In genomic region chr1:115051850-115052249, GRCh38 we compare ENCODE assay signal across 16 cellular contexts. TPM values are rescaled to one million over a fixed set of nuclear protein-coding genes. Genes with fewer than 3 reads are reported as not detected.
DNase-seq lines count a peak whose midpoint lies in the region; ATAC-seq, FAIRE-seq and TF ChIP-seq lines count a peak whose summit lies in the region.
"Had no signal": no experiment of that assay in that cellular context is flagged by ENCODE, and none has a peak within 500 bp of the region (broad histone marks: within the 10 kb centered on the region; RNA-seq: fewer than 3 reads in every experiment).

No MANE protein-coding gene starts in this region.

- BruUV-seq in GM12878 (replicated peaks; lab: Mats Ljungman, UMichigan) = no TSS peak

- no peaks in the 10 kb centered on the region for H3K4me1 ChIP-seq in GM12878 (ENCODE audit: control insufficient read depth, insufficient read depth, low read length)
- H3K4me1 ChIP-seq in foreskin keratinocyte = peaks cover 7% of the 10 kb centered on the region
- no peaks in the 10 kb centered on the region for H3K4me1 ChIP-seq in mucosa of descending colon (ENCODE audit: low read depth)

- no peak for FAIRE-seq in GM12878 (lab: Jason Lieb, UNC)
- FAIRE-seq: GM12892 had no signal

- TF ChIP-seq EP300 in GM12878 (IDR thresholded peaks at IDR 0.05; ENCODE audit: borderline replicate concordance in 1 of 2, control insufficient read depth in 1 of 2, low read depth in 2 of 2, low read length in 2 of 2) = no peak

- H3K27me3 ChIP-seq in GM12878 (replicated peaks in 1 of 2; ENCODE audit: control insufficient read depth in 2 of 2, insufficient read depth in 2 of 2, low read length in 1 of 2) (no peaks in the 10 kb centered on the region; a peak in 1 of 4 replicates), foreskin keratinocyte (peaks cover 5% of the 10 kb centered on the region)

- TF ChIP-seq CTCF in GM12878 (IDR thresholded peaks at IDR 0.05 in 2 of 3, conservative IDR thresholded peaks at IDR 0.05 in 1 of 3; ENCODE audit: control insufficient read depth in 2 of 3, extremely low read depth in 1 of 3, insufficient read depth in 1 of 3, low read depth in 3 of 3, low read length in 3 of 3) = no peak
- no peak for TF ChIP-seq CTCF in foreskin keratinocyte (conservative IDR thresholded peaks at IDR 0.05)
- TF ChIP-seq CTCF in mucosa of descending colon (IDR thresholded peaks at IDR 0.05) = no peak

- no peak for DNase-seq in GM12878 (ENCODE audit: low read depth, low spot score)
- peak; percentile 69 to 85 for DNase-seq in foreskin keratinocyte
- no peak for DNase-seq in T-helper 1 cell
- DNase-seq in mucosa of descending colon = no peak
- DNase-seq: GF-D8 had no signal

- CTCF ChIA-PET in GM12878 (lab: Yijun Ruan, JAX) = interaction anchor here (0.6 to 9.3 kb wide), 19 partner anchors 12 to 705 kb away, joined by 3 to 138 read pairs (median 10); no protein-coding TSS in a partner anchor

- H3K36me3 ChIP-seq in GM12878 (ENCODE audit: control insufficient read depth in 2 of 2, insufficient read depth in 2 of 2, low read length in 1 of 2) = no peaks in the 10 kb centered on the region
- H3K36me3 ChIP-seq in mucosa of descending colon (ENCODE audit: low read depth) = no peaks in the 10 kb centered on the region

- H4K20me1 ChIP-seq in GM12878 (ENCODE audit: control insufficient read depth, insufficient read depth) = no peaks in the 10 kb centered on the region

- no peaks in the 10 kb centered on the region for H3K79me2 ChIP-seq in GM12878 (ENCODE audit: control insufficient read depth, insufficient read depth, low read length)

- no peak overlapping the region for H3K9ac ChIP-seq in GM12878 (ENCODE audit: control insufficient read depth, insufficient read depth, low read length)

- intact Hi-C loops in GM12878 (cut with micrococcal nuclease; ENCODE audit: unreplicated experiment) (loop anchor here (1.0 to 5.0 kb wide), 3 partner anchors 60 to 705 kb away; no protein-coding TSS in a partner anchor), mucosa of descending colon (cut with DNase I, micrococcal nuclease) (no loop called here)

- SMC1A ChIA-PET in GM12878 (lab: Charles Lee; ENCODE audit: uncharacterized antibody, unreplicated experiment) = interaction anchor here (1.0 to 7.3 kb wide), 9 partner anchors 11 to 74 kb away, joined by 3 to 82 read pairs (median 7); no protein-coding TSS in a partner anchor

- H3K4me3 ChIP-seq in GM12878 (no peak overlapping the region), mucosa of descending colon (no peak overlapping the region)

- in situ Hi-C loops in GM12878 (cut with MboI) = loop anchor here (10.0 kb wide), 1 partner anchor 707 kb away; no protein-coding TSS in a partner anchor

- H3K9me3 ChIP-seq in GM12878 (replicated peaks; ENCODE audit: control insufficient read depth, insufficient read depth, low read length) = no peaks in the 10 kb centered on the region
- no peaks in the 10 kb centered on the region for H3K9me3 ChIP-seq in mucosa of descending colon

- ATAC-seq in GM18511 (IDR thresholded peaks at IDR 0.05; ENCODE audit: unreplicated experiment) = peak; percentile 22
- ATAC-seq in GM21723 (IDR thresholded peaks at IDR 0.05; ENCODE audit: unreplicated experiment) = peak; percentile 10
- 0 out of 3 replicates have a peak, but pooled peaks have one; percentile 13 for ATAC-seq in GM12878
- ATAC-seq in foreskin keratinocyte = peak; percentile 90
- no peak for ATAC-seq in HG02798 (IDR thresholded peaks at IDR 0.05; ENCODE audit: poor library complexity, unreplicated experiment)
- no peak for ATAC-seq in mucosa of descending colon

- H3K27ac ChIP-seq in GM12878 (ENCODE audit: control insufficient read depth, insufficient read depth) = no peak overlapping the region
- H3K27ac ChIP-seq in foreskin keratinocyte = no peak overlapping the region

- RAD21 ChIA-PET in GM12878 (lab: Charles Lee; ENCODE audit: unreplicated experiment) = interaction anchor here (1.2 to 3.8 kb wide), 8 partner anchors 13 to 72 kb away, joined by 4 to 43 read pairs (median 6); no protein-coding TSS in a partner anchor

- POLR2A ChIA-PET in GM12878 (lab: Charles Lee) = no interaction called here

- TF ChIP-seq POLR2A in GM12878 (IDR thresholded peaks at IDR 0.05; ENCODE audit: low read depth, low read length) = no peak

- WGBS in GM12878 (ENCODE audit: insufficient coverage, insufficient replicate concordance, low lambda C conversion rate, missing lambda C conversion rate) = 58% methylated on average over 5 of the region's 5 CpGs

- no peak for TF ChIP-seq RAD21 in GM12878 (IDR thresholded peaks at IDR 0.05; ENCODE audit: insufficient read depth, low read depth, low read length)

- H2AFZ ChIP-seq in GM12878 (ENCODE audit: control insufficient read depth, low read depth, low read length) = no peak overlapping the region

- H3K4me2 ChIP-seq in GM12878 (ENCODE audit: control insufficient read depth, insufficient read depth) = no peak overlapping the region

TF ChIP-seq in GM12878, 131 proteins besides CTCF, POLR2A, EP300 and RAD21 (continues in another document):
- TF ChIP-seq CREM (IDR thresholded peaks at IDR 0.05; ENCODE audit: low read depth) (no peak), ZBTB4 (CRISPR knock-in tag; IDR thresholded peaks at IDR 0.05) (no peak)

RNA-seq across cellular contexts. Expression of gene TSHB, which starts 22.2 kb away (rescaled TPM):
- not detected in 2 replicates for total RNA-seq in GM12878 (2013; cell fraction: nucleolus; rRNA removed)
- total RNA-seq in GM12878 (2014; rRNA removed) (not detected in 2 replicates), GM12878 (2014; rRNA removed; fragmentation: Illumina TruSeq; extraction: Trizol) (not detected in 2 replicates), GM12878 (2021) (not detected in 2 replicates), foreskin keratinocyte (not detected in 2 replicates), mucosa of descending colon (not detected)
- polyA plus RNA-seq in GM12878 (2011; ENCODE audit: low read depth) = not detected
- polyA plus RNA-seq in GM12878 (2011; rRNA removed) (not detected in 2 replicates), GM12878 (2014; fragmentation: Illumina TruSeq; extraction: Trizol) (not detected in 2 replicates), GM12878 (2014; fragmentation: Nextera tagmentation; extraction: Ambion mirVana) (not detected), GM12878 (2014; rRNA removed) (not detected in 2 replicates), GM12878 (2016; fragmentation: Nextera tagmentation; extraction: Ambion mirVana) (not detected), foreskin keratinocyte (not detected in 2 replicates)
- polyA plus RNA-seq in GM12878 (2011; cell fraction: cytosol; rRNA removed) = not detected in 2 replicates
- polyA plus RNA-seq in GM12878 (2011; cell fraction: nucleus; rRNA removed) = not detected in 2 replicates
- not detected in 2 replicates for polyA plus RNA-seq in GM12878 (2012)
- polyA minus RNA-seq in GM12878 (2011; rRNA and poly(A)+ RNA removed) = not detected in 2 replicates
- not detected in 2 replicates for polyA minus RNA-seq in GM12878 (2011; cell fraction: cytosol; rRNA and poly(A)+ RNA removed)
- not detected in 2 replicates for polyA minus RNA-seq in GM12878 (2011; cell fraction: nucleus; rRNA and poly(A)+ RNA removed)
- total RNA-seq: Daoy, H4, HFFc6, HT1080, LHCN-M2, Right ventricle myocardium superior had no signal
- polyA plus RNA-seq: IgD-negative memory B cell had no signal

RNA-seq across cellular contexts. Expression of gene TSPAN2, which starts 37.5 kb away (rescaled TPM):
- 1.0 TPM in 2 replicates for total RNA-seq in GM12878 (2013; cell fraction: nucleolus; rRNA removed)
- total RNA-seq in GM12878 (2014; rRNA removed) (under 0.01 TPM in 1 of 2 replicates, not detected in the other), GM12878 (2014; rRNA removed; fragmentation: Illumina TruSeq; extraction: Trizol) (not detected in 2 replicates), GM12878 (2021) (not detected in 2 replicates), foreskin keratinocyte (0.32 and 0.48 TPM in 2 replicates), mucosa of descending colon (10 to 100 TPM in 1 of 3 donors, 1 to 10 TPM in 2; 4.3 to 84.2 (median 6.3) TPM)
- not detected for polyA plus RNA-seq in GM12878 (2011; ENCODE audit: low read depth)
- polyA plus RNA-seq in GM12878 (2011; rRNA removed) (0.73 and 1.1 TPM in 2 replicates), GM12878 (2014; fragmentation: Illumina TruSeq; extraction: Trizol) (not detected in 2 replicates), GM12878 (2014; fragmentation: Nextera tagmentation; extraction: Ambion mirVana) (not detected), GM12878 (2014; rRNA removed) (not detected in 2 replicates), GM12878 (2016; fragmentation: Nextera tagmentation; extraction: Ambion mirVana) (not detected), foreskin keratinocyte (0.17 and 0.30 TPM in 2 replicates)
- polyA plus RNA-seq in GM12878 (2011; cell fraction: cytosol; rRNA removed) = 0.27 and 0.34 TPM in 2 replicates
- polyA plus RNA-seq in GM12878 (2011; cell fraction: nucleus; rRNA removed) = 0.38 and 0.91 TPM in 2 replicates
- polyA plus RNA-seq in GM12878 (2012) = not detected in 2 replicates
- 0.46 and 0.66 TPM in 2 replicates for polyA minus RNA-seq in GM12878 (2011; rRNA and poly(A)+ RNA removed)
- not detected in 2 replicates for polyA minus RNA-seq in GM12878 (2011; cell fraction: cytosol; rRNA and poly(A)+ RNA removed)
- 0.12 TPM in 1 of 2 replicates, not detected in the other for polyA minus RNA-seq in GM12878 (2011; cell fraction: nucleus; rRNA and poly(A)+ RNA removed)

Comparison
In these comparisons a context has a peak if more than half of its experiments do, and no peak if none do; other contexts are left out.
1. ATAC-seq: peak in GM18511 (single experiment), GM21723 (single experiment), GM12878 (single experiment) and foreskin keratinocyte (single experiment); none in HG02798 (single experiment) and mucosa of descending colon (single experiment).
2. DNase-seq: peak in foreskin keratinocyte (2 of 2); none in GM12878 (single experiment), T-helper 1 cell (0 of 5) and mucosa of descending colon (0 of 3).